Comparison of ENCODE assay signal across 13 cellular contexts in genomic region chrX:106608016-106608415, GRCh38. TPM values are rescaled to one million over a fixed set of nuclear protein-coding genes. Genes with fewer than 3 reads are reported as not detected.
DNase-seq lines count a peak whose midpoint lies in the region; ATAC-seq and TF ChIP-seq lines count a peak whose summit lies in the region.
"Had no signal": no experiment of that assay in that cellular context is flagged by ENCODE, and none has a peak within 500 bp of the region (broad histone marks: within the 10 kb centered on the region; RNA-seq: fewer than 3 reads in every experiment).

No MANE protein-coding gene starts in this region.

- DNase-seq in Ammon's horn (ENCODE audit: low spot score) = peak; percentile 21
- DNase-seq in COLO668 (lab: John Stamatoyannopoulos, UW; ENCODE audit: unreplicated experiment) = peak; percentile 31
- DNase-seq in NCI-H510A (lab: John Stamatoyannopoulos, UW) = peak; percentile 17
- DNase-seq in central memory CD8-positive, alpha-beta T cell (ENCODE audit: low spot score in 2 of 2) = no peak
- no peak for DNase-seq in activated T-helper 2 cell treated with anti-CD3 and anti-CD28 coated beads, Interferon-gamma antibody, Interleukin-2, Interleukin-4, amounts not matched to agents 10 μg/mL and 5 μg/mL and 100 μg/mL, durations not matched to agents 14 hours and 24 hours and 36 hours (ENCODE audit: low spot score)
- DNase-seq in Right ventricle myocardium superior = no peak
- no peak for DNase-seq in GM13977 (ENCODE audit: low spot score)
- DNase-seq: esophagus squamous epithelium, NCI-H1930, OCI-M1, right lobe of liver had no signal

- no peak for ATAC-seq in central memory CD8-positive, alpha-beta T cell (replicated peaks; ENCODE audit: extremely low read depth, poor library complexity, severe bottlenecking)
- no peak for ATAC-seq in Right ventricle myocardium superior (ENCODE audit: poor library complexity)
- ATAC-seq: K562, left lobe of liver, right lobe of liver had no signal

- no peak overlapping the region for H3K4me3 Mint-ChIP-seq in central memory CD8-positive, alpha-beta T cell
- H3K4me3 Mint-ChIP-seq in activated T-helper 2 cell treated with anti-CD3 and anti-CD28 coated beads, Interferon-gamma antibody, Interleukin-2, Interleukin-4, amounts not matched to agents 10 μg/mL and 5 μg/mL and 100 μg/mL, durations not matched to agents 14 hours and 24 hours and 36 hours (ENCODE audit: low read depth) = no peak overlapping the region

- peak overlapping the region; percentile 73 for H3K27ac Mint-ChIP-seq in central memory CD8-positive, alpha-beta T cell (ENCODE audit: low read depth)
- no peak overlapping the region for H3K27ac Mint-ChIP-seq in activated T-helper 2 cell treated with anti-CD3 and anti-CD28 coated beads, Interferon-gamma antibody, Interleukin-2, Interleukin-4, amounts not matched to agents 10 μg/mL and 5 μg/mL and 100 μg/mL, durations not matched to agents 14 hours and 24 hours and 36 hours

- intact Hi-C loops in activated T-helper 2 cell treated with anti-CD3 and anti-CD28 coated beads, Interferon-gamma antibody, Interleukin-2, Interleukin-4, amounts not matched to agents 10 μg/mL and 5 μg/mL and 100 μg/mL, durations not matched to agents 14 hours and 24 hours and 36 hours (cut with micrococcal nuclease) = no loop called here
- intact Hi-C loops in Right ventricle myocardium superior (cut with DNase I) = no loop called here

- H3K27me3 Mint-ChIP-seq in central memory CD8-positive, alpha-beta T cell = no peaks in the 10 kb centered on the region
- H3K27me3 Mint-ChIP-seq in activated T-helper 2 cell treated with anti-CD3 and anti-CD28 coated beads, Interferon-gamma antibody, Interleukin-2, Interleukin-4, amounts not matched to agents 10 μg/mL and 5 μg/mL and 100 μg/mL, durations not matched to agents 14 hours and 24 hours and 36 hours (ENCODE audit: low read depth) = no peaks in the 10 kb centered on the region

- no peak for TF ChIP-seq CTCF in GM13977 (IDR thresholded peaks at IDR 0.05; ENCODE audit: extremely low read depth, insufficient read depth, missing control alignments)

- H3K9me3 Mint-ChIP-seq in central memory CD8-positive, alpha-beta T cell = no peaks in the 10 kb centered on the region
- H3K9me3 Mint-ChIP-seq in activated T-helper 2 cell treated with anti-CD3 and anti-CD28 coated beads, Interferon-gamma antibody, Interleukin-2, Interleukin-4, amounts not matched to agents 10 μg/mL and 5 μg/mL and 100 μg/mL, durations not matched to agents 14 hours and 24 hours and 36 hours = no peaks in the 10 kb centered on the region

- peaks cover 2% of the 10 kb centered on the region for H3K36me3 Mint-ChIP-seq in central memory CD8-positive, alpha-beta T cell (ENCODE audit: insufficient read depth)
- H3K36me3 Mint-ChIP-seq in activated T-helper 2 cell treated with anti-CD3 and anti-CD28 coated beads, Interferon-gamma antibody, Interleukin-2, Interleukin-4, amounts not matched to agents 10 μg/mL and 5 μg/mL and 100 μg/mL, durations not matched to agents 14 hours and 24 hours and 36 hours (ENCODE audit: low read depth) = no peaks in the 10 kb centered on the region

- H3K4me1 Mint-ChIP-seq in central memory CD8-positive, alpha-beta T cell = peaks cover 14% of the 10 kb centered on the region
- H3K4me1 Mint-ChIP-seq in activated T-helper 2 cell treated with anti-CD3 and anti-CD28 coated beads, Interferon-gamma antibody, Interleukin-2, Interleukin-4, amounts not matched to agents 10 μg/mL and 5 μg/mL and 100 μg/mL, durations not matched to agents 14 hours and 24 hours and 36 hours (ENCODE audit: low read depth) = peaks cover 21% of the 10 kb centered on the region

- in situ Hi-C loops in GM13977 (cut with MboI; ENCODE audit: low pct_unique_long_range_greater_than_20kb, low sequenced_read_pairs, unreplicated experiment) = no loop called here

RNA-seq across cellular contexts. Expression of gene RADX, which starts 3.8 kb away (rescaled TPM):
- total RNA-seq in activated T-helper 2 cell treated with anti-CD3 and anti-CD28 coated beads, Interferon-gamma antibody, Interleukin-2, Interleukin-4, amounts not matched to agents 10 μg/mL and 5 μg/mL and 100 μg/mL, durations not matched to agents 14 hours and 24 hours and 36 hours = 6.5 and 8.0 TPM in 2 replicates
- 0.97 TPM for total RNA-seq in Right ventricle myocardium superior

Comparison
In these comparisons a context has a peak if more than half of its experiments do, and no peak if none do; other contexts are left out.
1. DNase-seq: peak in Ammon's horn (single experiment), COLO668 (single experiment) and NCI-H510A (single experiment); none in central memory CD8-positive, alpha-beta T cell (0 of 2), activated T-helper 2 cell treated with anti-CD3 and anti-CD28 coated beads, Interferon-gamma antibody, Interleukin-2, Interleukin-4, amounts not matched to agents 10 μg/mL and 5 μg/mL and 100 μg/mL, durations not matched to agents 14 hours and 24 hours and 36 hours (single experiment), Right ventricle myocardium superior (single experiment) and GM13977 (single experiment).